7 cellular contexts compared by ENCODE assay signal in genomic region chr6:111507219-111507618, GRCh38. TPM values are rescaled to one million over a fixed set of nuclear protein-coding genes. Genes with fewer than 3 reads are reported as not detected.
DNase-seq lines count a peak whose midpoint lies in the region; ATAC-seq, FAIRE-seq and TF ChIP-seq lines count a peak whose summit lies in the region.
"Not testable (repeated sequence)": the region's sequence is repeated elsewhere in the genome, so short reads cannot be mapped to it uniquely, and the experiment has no call there.

No MANE protein-coding gene starts in this region.

- not testable (repeated sequence) for H4K91ac ChIP-seq in H1 (replicated peaks; ENCODE audit: insufficient read length, low read length)

- TF ChIP-seq CTCF in H1 (IDR thresholded peaks at IDR 0.05; ENCODE audit: control extremely low read depth in 1 of 3, insufficient read depth in 1 of 3, low read depth in 1 of 3, low read length in 3 of 3); HepG2 (CRISPR knock-in tag; IDR thresholded peaks at IDR 0.05): not testable (repeated sequence)

- CTCF ChIA-PET in H1 (lab: Charles Lee; ENCODE audit: partially characterized antibody), result interaction anchor here (1.0 to 1.5 kb wide), 4 partner anchors 10 to 47 kb away, joined by 3 to 6 read pairs (median 4); no protein-coding TSS in a partner anchor
- CTCF ChIA-PET in HepG2 (lab: Yijun Ruan, JAX; ENCODE audit: low intra/inter-chr PET ratio, low total read pairs), result not testable (repeated sequence)

- not testable (repeated sequence) for TF ChIP-seq RAD21 in H1 (IDR thresholded peaks at IDR 0.05 in 1 of 2, conservative IDR thresholded peaks at IDR 0.05 in 1 of 2; ENCODE audit: low read depth in 2 of 2, low read length in 2 of 2); HepG2 (CRISPR knock-in tag; IDR thresholded peaks at IDR 0.05)

- H3K23me2 ChIP-seq in H1 (ENCODE audit: low read depth, low read length), result not testable (repeated sequence)

- H3K79me2 ChIP-seq in H1 (ENCODE audit: control insufficient read depth in 1 of 2, insufficient read depth in 2 of 2, low read length in 2 of 2), result not testable (repeated sequence)
- H3K79me2 ChIP-seq in HepG2 (ENCODE audit: insufficient read depth, low read length), result peaks cover 12% of the 10 kb centered on the region

- peak overlapping the region in 1 of 2 experiments; percentile 21; a peak in 1 of 4 replicates for H3K4me2 ChIP-seq in H1 (ENCODE audit: insufficient read depth in 1 of 2, low read depth in 2 of 2, low read length in 2 of 2)
- H3K4me2 ChIP-seq in HepG2 (ENCODE audit: low read depth, low read length), result not testable (repeated sequence)

- H3K36me3 ChIP-seq in H1 (ENCODE audit: control insufficient read depth in 2 of 4, insufficient read depth in 4 of 4, low read length in 3 of 4); HepG2 (replicated peaks in 1 of 2; ENCODE audit: control insufficient read depth in 1 of 2, insufficient read depth in 2 of 2, low read length in 2 of 2): not testable (repeated sequence)

- not testable (repeated sequence) for H3K4me3 ChIP-seq in H1 (ENCODE audit: extremely low read depth in 1 of 4, insufficient read depth in 2 of 4, low read depth in 3 of 4, low read length in 4 of 4); HepG2 (replicated peaks in 1 of 3; ENCODE audit: insufficient read depth in 1 of 3, low read depth in 2 of 3, low read length in 3 of 3)

- not testable (repeated sequence) for H2BK15ac ChIP-seq in H1 (ENCODE audit: low read length)

- not testable (repeated sequence) for H3K27ac ChIP-seq in H1 (ENCODE audit: low read depth, low read length); HepG2 (ENCODE audit: extremely low read length, insufficient read depth, low read length)

- not testable (repeated sequence) for H2AFZ ChIP-seq in H1 (ENCODE audit: low read length); HepG2 (ENCODE audit: low read length)

- not testable (repeated sequence) for H2AK5ac ChIP-seq in H1 (ENCODE audit: low read depth, low read length)

- H2BK120ac ChIP-seq in H1 (replicated peaks; ENCODE audit: low read depth, low read length), result not testable (repeated sequence)

- H3K9ac ChIP-seq in H1 (replicated peaks in 1 of 4; ENCODE audit: extremely low read depth in 1 of 4, low read depth in 3 of 4, low read length in 3 of 4); HepG2 (ENCODE audit: insufficient read depth, low read depth, low read length): not testable (repeated sequence)

- not testable (repeated sequence) for H4K20me1 ChIP-seq in H1 (replicated peaks in 1 of 2; ENCODE audit: control insufficient read depth in 1 of 2, insufficient read depth in 2 of 2, low read length in 2 of 2); HepG2 (ENCODE audit: insufficient read depth, low read length)

- not testable (repeated sequence) for H3K4ac ChIP-seq in H1 (replicated peaks; ENCODE audit: insufficient read length, low read depth, low read length)

- not testable (repeated sequence) for FAIRE-seq in H1 (lab: Jason Lieb, UNC); HepG2 (lab: Jason Lieb, UNC)

- not testable (repeated sequence) for H3K23ac ChIP-seq in H1 (ENCODE audit: insufficient read length)

- intact Hi-C loops in HepG2 (cut with micrococcal nuclease; ENCODE audit: unreplicated experiment), result not testable (repeated sequence)

- not testable (repeated sequence) for H2BK20ac ChIP-seq in H1 (ENCODE audit: low read length)

- not testable (repeated sequence) for BruUV-seq in HepG2 (replicated peaks; lab: Mats Ljungman, UMichigan)

- not testable (repeated sequence) for H3K9me3 ChIP-seq in H1 (ENCODE audit: insufficient read depth in 2 of 2, low read depth in 1 of 2, low read length in 1 of 2); HepG2 (ENCODE audit: low read length)

- peak; percentile 11 for DNase-seq in COLO668 (lab: John Stamatoyannopoulos, UW; ENCODE audit: unreplicated experiment)
- DNase-seq in ELF-1 (ENCODE audit: low read depth, low spot score), result peak; percentile 38
- DNase-seq in NCI-H2029 (lab: John Stamatoyannopoulos, UW), result peak; percentile 67
- DNase-seq in NCI-H345 (lab: John Stamatoyannopoulos, UW), result peak; percentile 21
- peak; percentile 17 for DNase-seq in NCI-H748 (lab: John Stamatoyannopoulos, UW; ENCODE audit: unreplicated experiment)
- DNase-seq in H1 (ENCODE audit: low read depth in 1 of 2, low spot score in 2 of 2); HepG2 (ENCODE audit: low spot score): not testable (repeated sequence)

- ATAC-seq in HepG2, result not testable (repeated sequence)

- H2BK5ac ChIP-seq in H1 (ENCODE audit: low read depth, low read length), result not testable (repeated sequence)

- POLR2A ChIA-PET in H1 (lab: Charles Lee; ENCODE audit: partially characterized antibody), result interaction anchor here (0.7 to 1.7 kb wide), 4 partner anchors 17 to 95 kb away, joined by 3 to 5 read pairs (median 4); no protein-coding TSS in a partner anchor
- POLR2A ChIA-PET in HepG2 (lab: Yijun Ruan, JAX), result not testable (repeated sequence)

- H3K27me3 ChIP-seq in H1 (replicated peaks in 1 of 4; ENCODE audit: control insufficient read depth in 3 of 4, extremely low read depth in 1 of 4, insufficient read depth in 3 of 4, low read length in 3 of 4); HepG2 (ENCODE audit: control insufficient read depth in 1 of 2, insufficient read depth in 2 of 2, low read length in 2 of 2): not testable (repeated sequence)

- H3K18ac ChIP-seq in H1 (ENCODE audit: extremely low read depth, low read length), result not testable (repeated sequence)

- H4K8ac ChIP-seq in H1 (ENCODE audit: extremely low read depth, insufficient read depth, low read length), result not testable (repeated sequence)

- not testable (repeated sequence) for H4K5ac ChIP-seq in H1 (ENCODE audit: insufficient read length, low read depth, low read length)

- H3K14ac ChIP-seq in H1 (ENCODE audit: insufficient read length), result not testable (repeated sequence)

- not testable (repeated sequence) for H3K4me1 ChIP-seq in H1 (replicated peaks in 1 of 4; ENCODE audit: control insufficient read depth in 3 of 4, insufficient read depth in 4 of 4, low read length in 3 of 4); HepG2 (ENCODE audit: insufficient read depth, low read length)

- TF ChIP-seq POLR2A in H1 (IDR thresholded peaks at IDR 0.05; ENCODE audit: control extremely low read depth in 1 of 2, low read depth in 2 of 2, low read length in 2 of 2); HepG2 (IDR thresholded peaks at IDR 0.05; ENCODE audit: insufficient read depth in 1 of 2, low read depth in 2 of 2, low read length in 2 of 2): not testable (repeated sequence)

- not testable (repeated sequence) for H3K79me1 ChIP-seq in H1 (ENCODE audit: low read depth, low read length)

- H2BK12ac ChIP-seq in H1 (ENCODE audit: low read depth, low read length), result not testable (repeated sequence)

- in situ Hi-C loops in HepG2 (cut with HindIII; ENCODE audit: extremely low pct_ligation_motif_present, low pct_unique_long_range_greater_than_20kb), result not testable (repeated sequence)

- not testable (repeated sequence) for TF ChIP-seq EP300 in H1 (IDR thresholded peaks at IDR 0.05; ENCODE audit: borderline replicate concordance in 1 of 2, low read depth in 2 of 2, low read length in 2 of 2); HepG2 (IDR thresholded peaks at IDR 0.05; ENCODE audit: low read depth in 2 of 2, low read length in 2 of 2); HepG2 (CRISPR knock-in tag; IDR thresholded peaks at IDR 0.05; ENCODE audit: borderline replicate concordance)

- WGBS in H1 (ENCODE audit: extremely low coverage in 1 of 2, insufficient coverage in 1 of 2, insufficient read length in 1 of 2, insufficient replicate concordance in 2 of 2, low coverage in 1 of 2, low lambda C conversion rate in 2 of 2, missing lambda C conversion rate in 1 of 2), 2 experiments, result 59% methylated on average over 5 of the region's 5 CpGs; no CpG with 5 or more reads in 1 of the 2 experiments
- 100% methylated on average over 3 of the region's 5 CpGs for WGBS in HepG2 (ENCODE audit: low lambda C conversion rate)

- not testable (repeated sequence) for H3K56ac ChIP-seq in H1 (replicated peaks; ENCODE audit: insufficient read length, low read depth, low read length)

RNA-seq across cellular contexts. Expression of gene REV3L, which starts 24.2 kb away (rescaled TPM):
- 5.0 and 6.6 TPM in 2 replicates for total RNA-seq in H1 (2021; fragmentation: NEBNext Ultra II Directional; extraction: Animal tissue kit (Norgen Biotek cat#: 25700))
- 1.1 and 2.1 TPM in 2 replicates for polyA plus RNA-seq in H1 (2011; rRNA removed)
- polyA plus RNA-seq in H1 (2011; cell fraction: cytosol; rRNA removed), result 2.8 TPM
- 3.3 TPM for polyA plus RNA-seq in H1 (2011; cell fraction: nucleus; rRNA removed)
- 1.8 to 3.4 TPM (median 2.1 TPM) in 4 replicates for polyA plus RNA-seq in H1 (2012, experiment 1 of 2)
- 0.17 TPM for polyA plus RNA-seq in H1 (2012, experiment 2 of 2)
- 2.8 TPM for polyA plus RNA-seq in H1 (2013, experiment 1 of 2)
- polyA plus RNA-seq in H1 (2013, experiment 2 of 2), result 2.5 TPM
- 9.4 and 12.6 TPM in 2 replicates for polyA minus RNA-seq in H1 (2011; rRNA and poly(A)+ RNA removed)
- polyA minus RNA-seq in H1 (2011; cell fraction: cytosol; rRNA and poly(A)+ RNA removed), result 4.6 TPM
- 27.3 TPM for polyA minus RNA-seq in H1 (2011; cell fraction: nucleus; rRNA and poly(A)+ RNA removed)
- total RNA-seq in HepG2 (2016; rRNA removed; fragmentation: Illumina TruSeq; extraction: Trizol), result 31.3 and 48.0 TPM in 2 replicates
- total RNA-seq in HepG2 (2016; cell fraction: cytosol; rRNA removed; fragmentation: Illumina TruSeq; extraction: Trizol; ENCODE audit: low read depth), result 90.3 and 96.9 TPM in 2 replicates
- total RNA-seq in HepG2 (2016; cell fraction: insoluble cytoplasmic fraction; rRNA removed; fragmentation: Illumina TruSeq; extraction: Trizol), result 31.5 and 50.9 TPM in 2 replicates
- total RNA-seq in HepG2 (2016; cell fraction: membrane; rRNA removed; fragmentation: Illumina TruSeq; extraction: Trizol), result 39.0 and 57.5 TPM in 2 replicates
- 75.6 and 80.9 TPM in 2 replicates for total RNA-seq in HepG2 (2016; cell fraction: nucleus; rRNA removed; fragmentation: Illumina TruSeq; extraction: Trizol)
- 11.3 and 12.8 TPM in 2 replicates for polyA plus RNA-seq in HepG2 (2011; rRNA removed)
- polyA plus RNA-seq in HepG2 (2011; cell fraction: cytosol; rRNA removed), result 5.3 and 8.5 TPM in 2 replicates
- 7.9 and 9.3 TPM in 2 replicates for polyA plus RNA-seq in HepG2 (2011; cell fraction: nucleus; rRNA removed)
- 10.5 and 11.7 TPM in 2 replicates for polyA plus RNA-seq in HepG2 (2012)
- 2.4 and 2.7 TPM in 2 replicates for polyA plus RNA-seq in HepG2 (2016; cell fraction: cytosol; fragmentation: Illumina TruSeq; extraction: Trizol; ENCODE audit: low read depth)
- 34.0 and 36.3 TPM in 2 replicates for polyA plus RNA-seq in HepG2 (2016; cell fraction: insoluble cytoplasmic fraction; fragmentation: Illumina TruSeq; extraction: Trizol; ENCODE audit: low read depth)
- 4.3 and 5.6 TPM in 2 replicates for polyA plus RNA-seq in HepG2 (2016; cell fraction: membrane; fragmentation: Illumina TruSeq; extraction: Trizol; ENCODE audit: low read depth)
- polyA plus RNA-seq in HepG2 (2016; cell fraction: nucleus; fragmentation: Illumina TruSeq; extraction: Trizol; ENCODE audit: insufficient read depth, low read depth), result 30.6 and 34.2 TPM in 2 replicates
- 12.1 and 22.3 TPM in 2 replicates for polyA minus RNA-seq in HepG2 (2011; rRNA and poly(A)+ RNA removed; ENCODE audit: low replicate concordance)
- polyA minus RNA-seq in HepG2 (2011; cell fraction: cytosol; rRNA and poly(A)+ RNA removed), result 18.6 and 21.0 TPM in 2 replicates
- polyA minus RNA-seq in HepG2 (2011; cell fraction: nucleus; rRNA and poly(A)+ RNA removed), result 90.9 and 94.9 TPM in 2 replicates
